ENCODE assay signal across 30 cellular contexts in genomic region chr3:177585271-177585670, GRCh38.
"Had no signal": no experiment of that assay in that cellular context is flagged by ENCODE, and none has a peak within 500 bp of the region (broad histone marks: within the 10 kb centered on the region; RNA-seq: fewer than 3 reads in every experiment).

No MANE protein-coding gene starts in this region.

- H3K4me1 ChIP-seq: parathyroid adenoma, psoas muscle, right lobe of liver, testis, upper lobe of right lung, uterus had no signal

- H3K4me3 Mint-ChIP-seq: naive B cell; natural killer cell; nephron progenitor cell; neural crest cell; stimulated activated memory B cell treated with anti-CD40 and anti-IgM and Interleukin-4, amounts not matched to agents 10 μg/mL and 1 μg/mL and 100 μg/mL, for 72 hours; stimulated activated naive CD8-positive, alpha-beta T cell treated with anti-CD3 and anti-CD28 coated beads, Interleukin-15, amount 100 ng/mL, for 72 hours; type B pancreatic cell had no signal

- H3K27me3 ChIP-seq: ovary, right lobe of liver, sigmoid colon, suprapubic skin, testis, tibial artery, transverse colon, upper lobe of right lung, uterus had no signal

- H3K9me3 ChIP-seq: ovary, psoas muscle, right lobe of liver, sigmoid colon, suprapubic skin, testis, tibial artery, transverse colon, upper lobe of right lung, uterus had no signal

- FAIRE-seq: small intestine had no signal

- H2AFZ ChIP-seq: parathyroid adenoma had no signal

- ATAC-seq: natural killer cell; psoas muscle; right cardiac atrium; right lobe of liver; stimulated activated memory B cell treated with anti-CD40 and anti-IgM and Interleukin-4, amounts not matched to agents 10 μg/mL and 1 μg/mL and 100 μg/mL, for 72 hours; stimulated activated naive CD8-positive, alpha-beta T cell treated with anti-CD3 and anti-CD28 coated beads, Interleukin-15, amount 100 ng/mL, for 72 hours; stimulated activated naive CD8-positive, alpha-beta T cell treated with anti-CD3 and anti-CD28 coated beads, Interleukin-15, Interleukin-2, amounts not matched to agents 100 U/mL and 50 U/mL, for 24 hours; upper lobe of right lung had no signal

- H3K27me3 Mint-ChIP-seq: naive B cell; progenitor cell of endocrine pancreas; stimulated activated memory B cell treated with anti-CD40 and anti-IgM and Interleukin-4, amounts not matched to agents 10 μg/mL and 1 μg/mL and 100 μg/mL, for 72 hours; stimulated activated naive CD8-positive, alpha-beta T cell treated with anti-CD3 and anti-CD28 coated beads, Interleukin-15, amount 100 ng/mL, for 72 hours; type B pancreatic cell had no signal

- H3K27ac Mint-ChIP-seq: naive B cell; natural killer cell; nephron progenitor cell; progenitor cell of endocrine pancreas; stimulated activated memory B cell treated with anti-CD40 and anti-IgM and Interleukin-4, amounts not matched to agents 10 μg/mL and 1 μg/mL and 100 μg/mL, for 72 hours; stimulated activated naive CD8-positive, alpha-beta T cell treated with anti-CD3 and anti-CD28 coated beads, Interleukin-15, amount 100 ng/mL, for 72 hours; type B pancreatic cell had no signal

- H3K36me3 ChIP-seq: ovary, right lobe of liver, sigmoid colon, suprapubic skin, tibial artery, transverse colon, upper lobe of right lung, uterus had no signal

- H3K79me2 ChIP-seq: parathyroid adenoma had no signal

- H3K27ac ChIP-seq: ovary, parathyroid adenoma, psoas muscle, right lobe of liver, sigmoid colon, suprapubic skin, testis, tibial artery, transverse colon, upper lobe of right lung, uterus had no signal

- DNase-seq: naive B cell; natural killer cell; nephron progenitor cell; occipital lobe; ovary; posterior cingulate gyrus; psoas muscle; right cardiac atrium; right lobe of liver; sigmoid colon; small intestine; stimulated activated CD4-positive, alpha-beta T cell treated with anti-CD3 and anti-CD28 coated beads, Interleukin-15, amount 100 ng/mL, for 24 hours; stimulated activated CD4-positive, alpha-beta T cell treated with anti-CD3 and anti-CD28 coated beads, Interleukin-4, amount 100 ng/mL, for 1 hour; stimulated activated CD4-positive, alpha-beta T cell treated with anti-CD3 and anti-CD28 coated beads, Interleukin-4, amount 100 ng/mL, for 4 hours; stimulated activated CD8-positive, alpha-beta memory T cell treated with anti-CD3 and anti-CD28 coated beads, Interleukin-4, amount 100 ng/mL, for 48 hours; stimulated activated naive CD4-positive, alpha-beta T cell; stimulated activated naive CD8-positive, alpha-beta T cell treated with anti-CD3 and anti-CD28 coated beads, Interleukin-15, amount 100 ng/mL, for 72 hours; stimulated activated naive CD8-positive, alpha-beta T cell treated with anti-CD3 and anti-CD28 coated beads, Interleukin-15, Interleukin-2, amounts not matched to agents 100 U/mL and 50 U/mL, for 24 hours; substantia nigra; testis; tibial artery; transverse colon; upper lobe of right lung; uterus had no signal

- H3K36me3 Mint-ChIP-seq: naive B cell; natural killer cell; stimulated activated memory B cell treated with anti-CD40 and anti-IgM and Interleukin-4, amounts not matched to agents 10 μg/mL and 1 μg/mL and 100 μg/mL, for 72 hours; type B pancreatic cell had no signal

- H3K9me3 Mint-ChIP-seq: stimulated activated memory B cell treated with anti-CD40 and anti-IgM and Interleukin-4, amounts not matched to agents 10 μg/mL and 1 μg/mL and 100 μg/mL, for 72 hours had no signal

- H3K4me1 Mint-ChIP-seq: naive B cell; stimulated activated memory B cell treated with anti-CD40 and anti-IgM and Interleukin-4, amounts not matched to agents 10 μg/mL and 1 μg/mL and 100 μg/mL, for 72 hours had no signal

- H3K4me3 ChIP-seq: ovary, psoas muscle, right lobe of liver, sigmoid colon, suprapubic skin, testis, tibial artery, transverse colon, upper lobe of right lung, uterus had no signal

- H3K9ac ChIP-seq: parathyroid adenoma had no signal
